Comparison of ENCODE assay signal across 9 cellular contexts in genomic region chr7:128940494-128941322, GRCh38. TPM values are rescaled to one million over a fixed set of nuclear protein-coding genes. Genes with fewer than 3 reads are reported as not detected.
DNase-seq lines count a peak whose midpoint lies in the region; ATAC-seq and TF ChIP-seq lines count a peak whose summit lies in the region.
"Had no signal": no experiment of that assay in that cellular context is flagged by ENCODE, and none has a peak within 500 bp of the region (broad histone marks: within the 10 kb centered on the region; RNA-seq: fewer than 3 reads in every experiment).

No MANE protein-coding gene starts in this region.

- no peaks in the 10 kb centered on the region for H3F3A ChIP-seq in GM23248 (ENCODE audit: insufficient read depth)

- DNase-seq in activated B cell treated with CpG ODN at 0.5 μM for 24 hours (peak; percentile 83), NCI-H748 (lab: John Stamatoyannopoulos, UW; ENCODE audit: unreplicated experiment) (no peak), ACHN (no peak), GM23248 (no peak)

- no peaks in the 10 kb centered on the region for H3K9me3 Mint-ChIP-seq in activated B cell treated with CpG ODN at 0.5 μM for 24 hours

- CTCF ChIA-PET in activated B cell treated with CpG ODN at 0.5 μM for 24 hours (lab: Charles Lee) = interaction anchor here (0.8 to 2.0 kb wide), 9 partner anchors 13 to 223 kb away, joined by 3 to 15 read pairs (median 4); no protein-coding TSS in a partner anchor

- in situ Hi-C loops in ACHN (cut with HindIII; ENCODE audit: low pct_ligation_motif_present, low pct_unique_long_range_greater_than_20kb, low sequenced_read_pairs) (no loop called here), GM23248 (cut with MboI) (no loop called here)

- 74 to 82% methylated on average over 19 of the region's 20 CpGs for WGBS in GM23248 (ENCODE audit: low coverage in 1 of 2, low lambda C conversion rate in 2 of 2, missing lambda C conversion rate in 2 of 2), 2 experiments

- no peak for TF ChIP-seq CTCF in activated B cell treated with CpG ODN at 0.5 μM for 24 hours (IDR thresholded peaks at IDR 0.05)

- H3K79me2 ChIP-seq in GM23248 (ENCODE audit: insufficient read depth) = no peaks in the 10 kb centered on the region

- H3K4me3 Mint-ChIP-seq in activated B cell treated with CpG ODN at 0.5 μM for 24 hours = peak overlapping the region; percentile 97

- intact Hi-C loops in activated B cell treated with CpG ODN at 0.5 μM for 24 hours (cut with micrococcal nuclease) = loop anchor here (1.0 to 2.0 kb wide), 7 partner anchors 15 to 182 kb away; partner anchors contain the start of gene ATP6V1F

- H3K4me3 ChIP-seq in GM08714 (ENCODE audit: low read length) (peak overlapping the region; percentile 57; the same call in 1 of the 2 replicates), mononuclear cell (ENCODE audit: low read length) (peak overlapping the region; percentile 35), GM23248 (no peak overlapping the region)

- no peak overlapping the region for H2AFZ ChIP-seq in GM23248

- H3K27me3 Mint-ChIP-seq in activated B cell treated with CpG ODN at 0.5 μM for 24 hours = no peaks in the 10 kb centered on the region

- H3K27me3 ChIP-seq in mononuclear cell (ENCODE audit: insufficient read depth, low read length) (no peaks in the 10 kb centered on the region), GM23248 (replicated peaks; ENCODE audit: insufficient read depth) (peaks cover 27% of the 10 kb centered on the region)

- H3K36me3 Mint-ChIP-seq in activated B cell treated with CpG ODN at 0.5 μM for 24 hours (ENCODE audit: low read depth) = peaks cover 52% of the 10 kb centered on the region

- peaks cover 65% of the 10 kb centered on the region for H3K4me1 Mint-ChIP-seq in activated B cell treated with CpG ODN at 0.5 μM for 24 hours

- no peak overlapping the region for H3K4me2 ChIP-seq in GM23248 (ENCODE audit: unreplicated experiment)

- peak overlapping the region; percentile 94 for H3K27ac Mint-ChIP-seq in activated B cell treated with CpG ODN at 0.5 μM for 24 hours

- no peaks in the 10 kb centered on the region for H3K36me3 ChIP-seq in GM23248 (ENCODE audit: low read depth)

- no peak overlapping the region for H3K27ac ChIP-seq in GM23248

- H3K4me1 ChIP-seq in mononuclear cell (ENCODE audit: insufficient read depth, low read length) (peaks cover 68% of the 10 kb centered on the region), GM23248 (ENCODE audit: insufficient read depth) (no peaks in the 10 kb centered on the region)

- no peaks in the 10 kb centered on the region for H4K20me1 ChIP-seq in GM23248 (ENCODE audit: insufficient read depth)

- no peaks in the 10 kb centered on the region for H3K9me2 ChIP-seq in GM23248 (ENCODE audit: insufficient read depth)

- POLR2A ChIA-PET in activated B cell treated with CpG ODN at 0.5 μM for 24 hours (lab: Charles Lee) = interaction anchor here (0.6 to 4.6 kb wide), 24 partner anchors 7 to 331 kb away, joined by 3 to 80 read pairs (median 8); partner anchors contain the start of genes AHCYL2, ATP6V1F, KCP and TNPO3

- H3K9me3 ChIP-seq in mononuclear cell (ENCODE audit: low read depth, low read length) (no peaks in the 10 kb centered on the region), GM23248 (ENCODE audit: low read depth) (no peaks in the 10 kb centered on the region)

- ATAC-seq in GM19395 (IDR thresholded peaks at IDR 0.05; ENCODE audit: unreplicated experiment) (peak; percentile 64), HG03342 (IDR thresholded peaks at IDR 0.05; ENCODE audit: unreplicated experiment) (peak; percentile 66), activated B cell treated with CpG ODN at 0.5 μM for 24 hours (ENCODE audit: low read depth) (peak; percentile 61)

- no peak overlapping the region for H3K9ac ChIP-seq in GM23248

RNA-seq across cellular contexts. Expression of gene IRF5, which starts 3.0 kb away (rescaled TPM):
- total RNA-seq in activated B cell treated with CpG ODN at 0.5 μM for 24 hours (145 and 164 TPM in 2 replicates), mononuclear cell (26.7 TPM)
- under 0.01 and 1.6 TPM in 2 replicates for total RNA-seq in GM23248 (2014; rRNA removed; shearing (Covaris generic))
- polyA plus RNA-seq in GM23248 (2016; fragmentation: Nextera tagmentation; extraction: Ambion mirVana) = 0.14 and 0.16 TPM in 2 replicates

RNA-seq across cellular contexts. Expression of gene KCP, which starts 30.2 kb away (rescaled TPM):
- 4.1 and 4.4 TPM in 2 replicates for total RNA-seq in activated B cell treated with CpG ODN at 0.5 μM for 24 hours
- 0.10 TPM for total RNA-seq in mononuclear cell
- not detected in 2 replicates for total RNA-seq in GM23248 (2014; rRNA removed; shearing (Covaris generic))
- polyA plus RNA-seq in GM23248 (2016; fragmentation: Nextera tagmentation; extraction: Ambion mirVana) = 0.10 TPM in 2 replicates
- total RNA-seq: dermis microvascular lymphatic vessel endothelial cell had no signal

Comparison
In these comparisons a context has a peak if more than half of its experiments do, and no peak if none do; other contexts are left out.
1. RNA of gene IRF5, which starts 3.0 kb away (total RNA-seq): 145 to 164 TPM in activated B cell treated with CpG ODN at 0.5 μM for 24 hours and 26.7 TPM in mononuclear cell (single experiment); under 0.01 to 1.6 TPM in GM23248; every median in the first group is over 10 times any median in the second.
2. Peak in every context shown above with its lines, with median percentiles within 50 percentile points of each other: ATAC-seq.